ENCODE assay signal across 1 cellular context in the genomic region with DNA sequence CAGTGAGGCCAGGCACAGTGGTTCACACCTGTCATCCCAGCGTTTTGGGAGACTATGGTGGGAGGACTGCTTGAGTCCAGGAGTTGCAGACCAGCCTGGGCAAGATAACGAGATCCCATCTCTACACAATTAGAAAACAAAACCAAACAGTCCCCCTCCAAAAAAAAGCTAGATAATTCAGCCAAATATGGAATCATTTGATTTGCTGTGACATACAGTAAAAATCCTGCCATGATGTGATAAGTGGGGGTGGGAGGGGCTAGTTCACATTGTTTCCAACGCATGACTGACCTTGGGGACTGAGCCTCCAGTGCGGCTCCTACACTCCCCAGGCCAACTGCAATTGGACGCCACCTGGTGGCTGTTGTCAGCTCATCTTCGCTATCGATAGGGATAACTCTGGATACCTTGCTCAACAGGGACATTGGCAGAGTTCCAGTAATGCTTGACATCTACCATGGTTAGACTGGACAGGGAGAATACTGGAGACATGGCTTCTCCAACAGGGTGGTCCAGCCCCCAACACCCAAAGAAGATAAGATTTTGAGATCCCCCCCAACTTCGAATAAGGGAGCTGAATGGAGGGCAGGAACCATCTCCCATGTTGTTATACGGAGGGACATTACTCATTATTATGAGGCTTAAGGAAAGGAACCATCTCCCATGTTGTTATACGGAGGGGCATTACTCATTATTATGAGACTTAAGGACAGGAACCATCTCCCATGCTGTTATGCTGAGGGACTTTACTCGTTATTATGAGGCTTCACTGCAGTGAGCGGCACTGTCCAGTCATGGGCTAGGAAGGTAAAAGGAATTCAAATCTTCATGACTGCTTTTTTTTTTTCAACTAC.
TF ChIP-seq lines count a peak whose summit lies in the region.

No MANE protein-coding gene starts in this region.

TF ChIP-seq in HepG2, 621 proteins besides CTCF, POLR2A, EP300 and RAD21 (continued from another document):
- TF ChIP-seq, protein P1, sequence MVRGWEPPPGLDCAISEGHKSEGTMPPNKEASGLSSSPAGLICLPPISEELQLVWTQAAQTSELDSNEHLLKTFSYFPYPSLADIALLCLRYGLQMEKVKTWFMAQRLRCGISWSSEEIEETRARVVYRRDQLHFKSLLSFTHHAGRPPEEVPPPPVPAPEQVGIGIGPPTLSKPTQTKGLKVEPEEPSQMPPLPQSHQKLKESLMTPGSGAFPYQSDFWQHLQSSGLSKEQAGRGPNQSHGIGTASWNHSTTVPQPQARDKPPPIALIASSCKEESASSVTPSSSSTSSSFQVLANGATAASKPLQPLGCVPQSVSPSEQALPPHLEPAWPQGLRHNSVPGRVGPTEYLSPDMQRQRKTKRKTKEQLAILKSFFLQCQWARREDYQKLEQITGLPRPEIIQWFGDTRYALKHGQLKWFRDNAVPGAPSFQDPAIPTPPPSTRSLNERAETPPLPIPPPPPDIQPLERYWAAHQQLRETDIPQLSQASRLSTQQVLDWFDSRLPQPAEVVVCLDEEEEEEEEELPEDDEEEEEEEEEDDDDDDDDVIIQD (CRISPR knock-in tag; IDR thresholded peaks at IDR 0.05; ENCODE audit: low read depth) = peak; percentile 55
- TF ChIP-seq MED1 (CRISPR knock-in tag; IDR thresholded peaks at IDR 0.05) (peak; percentile 77), FOXP1 (IDR thresholded peaks at IDR 0.05) (no peak), FOXP1 (CRISPR knock-in tag; IDR thresholded peaks at IDR 0.05) (peak; percentile 43), CBX5 (CRISPR knock-in tag; IDR thresholded peaks at IDR 0.05; ENCODE audit: borderline replicate concordance) (peak; percentile 76; the same call in 1 of the 2 replicates), SAP130 (CRISPR knock-in tag; IDR thresholded peaks at IDR 0.05; ENCODE audit: low read depth) (peak; percentile 59), DMTF1 (CRISPR knock-in tag; IDR thresholded peaks at IDR 0.05) (no peak), HNF4A (CRISPR knock-in tag; IDR thresholded peaks at IDR 0.05) (peak; percentile 15; the same call in 1 of the 2 replicates), ZNF839 (CRISPR knock-in tag; IDR thresholded peaks at IDR 0.05; ENCODE audit: borderline replicate concordance) (no peak), HOXA3 (CRISPR knock-in tag; IDR thresholded peaks at IDR 0.05) (peak; percentile 54; the same call in 1 of the 2 replicates), BCL6 (CRISPR knock-in tag; IDR thresholded peaks at IDR 0.05) (0 out of 2 replicates have a peak, but pooled peaks have one; percentile 42), MIER3 (CRISPR knock-in tag; IDR thresholded peaks at IDR 0.05; ENCODE audit: borderline replicate concordance) (peak; percentile 80; the same call in 1 of the 2 replicates), ZNF530 (CRISPR knock-in tag; IDR thresholded peaks at IDR 0.05; ENCODE audit: low read depth) (no peak), SOX13 (IDR thresholded peaks at IDR 0.05) (no peak), SOX13 (CRISPR knock-in tag; conservative IDR thresholded peaks at IDR 0.05 in 1 of 2, IDR thresholded peaks at IDR 0.05 in 1 of 2) (peak in 1 of 2 experiments; percentile 70; a peak in 2 of 4 replicates), MXI1 (IDR thresholded peaks at IDR 0.05; ENCODE audit: borderline replicate concordance, low read depth, low read length) (peak; percentile 60; the same call in 1 of the 3 replicates), SMC3 (IDR thresholded peaks at IDR 0.05; ENCODE audit: low read length) (peak; percentile 95), SIX1 (CRISPR knock-in tag; IDR thresholded peaks at IDR 0.05; ENCODE audit: borderline replicate concordance) (peak; percentile 36; the same call in 1 of the 2 replicates), SOX6 (IDR thresholded peaks at IDR 0.05) (no peak), SOX6 (CRISPR knock-in tag; IDR thresholded peaks at IDR 0.05) (peak; percentile 85), ZBTB33 (CRISPR knock-in tag; IDR thresholded peaks at IDR 0.05) (peak; percentile 47; the same call in 1 of the 2 replicates), ZEB1 (IDR thresholded peaks at IDR 0.05; ENCODE audit: insufficient replicate concordance, low read depth) (no peak), ZNF350 (CRISPR knock-in tag; IDR thresholded peaks at IDR 0.05; ENCODE audit: borderline replicate concordance, low read depth) (peak; percentile 61; the same call in 1 of the 2 replicates), POGZ (CRISPR knock-in tag; IDR thresholded peaks at IDR 0.05) (peak; percentile 71), CEBPG (CRISPR knock-in tag; IDR thresholded peaks at IDR 0.05) (peak; percentile 85), NR2C2 (CRISPR knock-in tag; IDR thresholded peaks at IDR 0.05; ENCODE audit: borderline replicate concordance) (no peak), ELF3 (CRISPR knock-in tag; IDR thresholded peaks at IDR 0.05) (peak; percentile 37; the same call in 1 of the 2 replicates), ZFX (CRISPR knock-in tag; IDR thresholded peaks at IDR 0.05; ENCODE audit: low read depth) (peak; percentile 28; the same call in 1 of the 2 replicates), MIER2 (CRISPR knock-in tag; IDR thresholded peaks at IDR 0.05) (0 out of 2 replicates have a peak, but pooled peaks have one; percentile 26), ONECUT2 (CRISPR knock-in tag; IDR thresholded peaks at IDR 0.05) (0 out of 2 replicates have a peak, but pooled peaks have one; percentile 53), ZNF878 (CRISPR knock-in tag; IDR thresholded peaks at IDR 0.05) (0 out of 2 replicates have a peak, but pooled peaks have one; percentile 32), ZNF788 (CRISPR knock-in tag; IDR thresholded peaks at IDR 0.05; ENCODE audit: borderline replicate concordance) (peak; percentile 35; the same call in 1 of the 2 replicates), SP4 (CRISPR knock-in tag; IDR thresholded peaks at IDR 0.05) (peak; percentile 67; the same call in 1 of the 2 replicates), SALL1 (CRISPR knock-in tag; IDR thresholded peaks at IDR 0.05) (peak; percentile 81), HDAC2 (CRISPR knock-in tag; IDR thresholded peaks at IDR 0.05) (peak; percentile 68; the same call in 1 of the 2 replicates), ZNF619 (CRISPR knock-in tag; IDR thresholded peaks at IDR 0.05) (0 out of 2 replicates have a peak, but pooled peaks have one; percentile 36), GATAD2A (CRISPR knock-in tag; IDR thresholded peaks at IDR 0.05) (peak; percentile 87), MYC (CRISPR knock-in tag; IDR thresholded peaks at IDR 0.05; ENCODE audit: borderline replicate concordance) (peak; percentile 31; the same call in 1 of the 2 replicates), NFIC (IDR thresholded peaks at IDR 0.05; ENCODE audit: low read length) (peak; percentile 28; the same call in 1 of the 2 replicates), ERF (CRISPR knock-in tag; IDR thresholded peaks at IDR 0.05) (peak; percentile 52; the same call in 1 of the 2 replicates), RXRB (CRISPR knock-in tag; IDR thresholded peaks at IDR 0.05; ENCODE audit: borderline replicate concordance) (peak; percentile 46; the same call in 1 of the 2 replicates), NCOA5 (CRISPR knock-in tag; IDR thresholded peaks at IDR 0.05) (no peak), POLR2AphosphoS5 (IDR thresholded peaks at IDR 0.05; ENCODE audit: low read depth, low read length) (no peak), CEBPB (IDR thresholded peaks at IDR 0.05; ENCODE audit: borderline replicate concordance, low read depth, low read length) (peak; percentile 88), ZNF720 (CRISPR knock-in tag; IDR thresholded peaks at IDR 0.05) (no peak), ZSCAN21 (CRISPR knock-in tag; IDR thresholded peaks at IDR 0.05; ENCODE audit: borderline replicate concordance) (no peak), HNF1B (CRISPR knock-in tag; IDR thresholded peaks at IDR 0.05) (peak; percentile 48; the same call in 1 of the 2 replicates), ISL2 (CRISPR knock-in tag; IDR thresholded peaks at IDR 0.05) (peak; percentile 47; the same call in 1 of the 2 replicates), ATF2 (CRISPR knock-in tag; IDR thresholded peaks at IDR 0.05) (peak; percentile 36; the same call in 1 of the 2 replicates), YY1 (IDR thresholded peaks at IDR 0.05; ENCODE audit: insufficient read depth, insufficient replicate concordance, low read depth, low read length) (peak; percentile 41)
- TF ChIP-seq, protein P2, sequence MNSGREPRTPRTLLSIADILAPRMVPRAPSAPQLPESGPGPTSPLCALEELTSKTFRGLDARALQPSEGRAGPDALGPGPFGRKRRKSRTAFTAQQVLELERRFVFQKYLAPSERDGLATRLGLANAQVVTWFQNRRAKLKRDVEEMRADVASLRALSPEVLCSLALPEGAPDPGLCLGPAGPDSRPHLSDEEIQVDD (CRISPR knock-in tag; IDR thresholded peaks at IDR 0.05; ENCODE audit: borderline replicate concordance) = no peak
TF ChIP-seq in HepG2: peak in this region for 76.
